In the genomic region with DNA sequence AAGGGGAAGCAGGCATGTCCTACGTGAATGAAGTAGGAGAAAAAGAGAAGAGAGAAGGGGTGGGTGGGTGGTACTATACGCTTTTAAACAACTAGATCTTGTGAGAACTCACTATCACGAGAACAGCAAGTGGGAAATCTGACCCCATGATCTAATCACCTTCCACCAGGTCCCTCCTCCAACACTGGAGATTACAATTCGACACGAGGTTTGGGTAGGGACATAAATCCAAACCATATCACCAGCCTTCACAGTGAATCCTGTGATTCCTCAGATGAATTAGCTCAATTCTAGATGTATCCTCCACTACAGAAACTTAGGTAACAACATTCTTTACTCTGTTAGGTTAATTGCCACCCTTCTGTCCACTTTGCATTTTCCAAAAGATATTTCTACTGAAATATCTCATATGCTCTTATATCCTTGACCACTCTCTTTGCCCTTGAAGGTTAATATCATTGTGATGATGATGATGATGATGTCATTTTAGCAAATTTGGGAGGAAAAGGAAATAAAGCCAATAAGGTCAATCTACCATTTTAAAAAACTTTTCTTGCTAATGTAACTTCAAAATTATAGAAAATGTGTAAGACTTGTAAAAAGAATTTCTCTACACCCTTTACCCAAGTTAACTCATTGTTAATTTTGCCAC, we compare ENCODE assay signal across 22 cellular contexts.
"Had no signal": no experiment of that assay in that cellular context is flagged by ENCODE, and none has a peak within 500 bp of the region (broad histone marks: within the 10 kb centered on the region; RNA-seq: fewer than 3 reads in every experiment).

No MANE protein-coding gene starts in this region.

- H3K4me1 Mint-ChIP-seq: IgD-negative memory B cell, T-cell had no signal

- H3K27ac Mint-ChIP-seq: IgD-negative memory B cell, T-cell had no signal

- H3K4me3 ChIP-seq: MG63 had no signal

- H3K9ac ChIP-seq: SK-N-SH had no signal

- DNase-seq: KBM-7, MG63, NCI-H1092, NCI-H1105 treated with DMSO at 0.1 percent for 48 hours, NCI-H1436, NCI-H187, NCI-H2029, NCI-H2081 treated with DMSO at 0.1 percent for 48 hours, NCI-H2171, NCI-H226, NCI-H446, NCI-H510A, NCI-H524 treated with DMSO at 0.1 percent for 48 hours, NCI-H69, NCI-H774, PC-3, SHP77, SK-N-SH, SW 1271, T-cell had no signal

- H3K9me3 Mint-ChIP-seq: IgD-negative memory B cell, T-cell had no signal

- H3K4me3 Mint-ChIP-seq: IgD-negative memory B cell, T-cell had no signal

- H3K27ac ChIP-seq: RWPE1 had no signal

- H3K9me2 ChIP-seq: SK-N-SH had no signal

- H3K4me2 ChIP-seq: SK-N-SH had no signal

- H3K36me3 Mint-ChIP-seq: IgD-negative memory B cell, T-cell had no signal

- H3K36me3 ChIP-seq: MG63 had no signal

- H3K9me3 ChIP-seq: MG63, SK-N-SH had no signal
